14 cellular contexts compared by ENCODE assay signal in genomic region chr2:158602027-158602426, GRCh38.
"Had no signal": no experiment of that assay in that cellular context is flagged by ENCODE, and none has a peak within 500 bp of the region (broad histone marks: within the 10 kb centered on the region; RNA-seq: fewer than 3 reads in every experiment).

No MANE protein-coding gene starts in this region.

- H3K4me3 ChIP-seq: left ventricle myocardium inferior, skin epidermis had no signal

- H3K27ac Mint-ChIP-seq: endodermal cell, memory B cell, nephron, progenitor cell of endocrine pancreas had no signal

- H3K9me3 ChIP-seq: left ventricle myocardium inferior had no signal

- H3K27ac ChIP-seq: left ventricle myocardium inferior, skin epidermis had no signal

- H3K4me3 Mint-ChIP-seq: endodermal cell, memory B cell, nephron had no signal

- H3K4me1 Mint-ChIP-seq: memory B cell had no signal

- ATAC-seq: esophagus mucosa, right cardiac atrium had no signal

- DNase-seq: activated CD4-positive, alpha-beta T cell treated with anti-CD3 and anti-CD28 coated beads, Interleukin-2, amount 50 U/mL, for 1 hour; activated naive CD4-positive, alpha-beta T cell; anterior cingulate cortex; endodermal cell; left ventricle myocardium inferior; nucleus accumbens; right cardiac atrium; stimulated activated CD4-positive, alpha-beta T cell treated with anti-CD3 and anti-CD28 coated beads, Interleukin-4, amount 100 ng/mL, for 24 hours; stimulated activated naive CD4-positive, alpha-beta T cell treated with Interleukin-2 at 50 U/mL for 16 hours had no signal

- H3K36me3 ChIP-seq: left ventricle myocardium inferior had no signal

- H3K9me3 Mint-ChIP-seq: endodermal cell, memory B cell, nephron had no signal

- H3K27me3 Mint-ChIP-seq: memory B cell, progenitor cell of endocrine pancreas had no signal

- H3K36me3 Mint-ChIP-seq: memory B cell had no signal
